ENCODE assay signal across 8 cellular contexts in genomic region chr20:45011108-45011526, GRCh38. TPM values are rescaled to one million over a fixed set of nuclear protein-coding genes. Genes with fewer than 3 reads are reported as not detected.
A peak's percentile ranks its signal among the peaks of the same experiment; 100 is the strongest.
DNase-seq lines count a peak whose midpoint lies in the region; ATAC-seq and TF ChIP-seq lines count a peak whose summit lies in the region.

No MANE protein-coding gene starts in this region.

- 22 to 27% methylated on average over 2 of the region's 2 CpGs for WGBS in upper lobe of left lung, 2 donors

- peaks cover 2% of the 10 kb centered on the region for H3K27me3 Mint-ChIP-seq in neural progenitor cell (ENCODE audit: insufficient read depth, low read depth)

- TF ChIP-seq EP300 in upper lobe of left lung (IDR thresholded peaks at IDR 0.05), result no peak

- DNase-seq in BE2C (peak; percentile 64), HAP-1 (ENCODE audit: low spot score in 2 of 2) (peak; percentile 70 to 73), NCI-H748 treated with DMSO at 0.1 percent for 48 hours (lab: John Stamatoyannopoulos, UW) (peak; percentile 2), activated T-cell treated with anti-CD3 and anti-CD28 coated beads for 4 hours (peak; percentile 52), fibroblast of lung (ENCODE audit: low read depth in 2 of 2) (peak; percentile 79 to 84), neural progenitor cell (ENCODE audit: low spot score) (peak; percentile 71), upper lobe of left lung (peak in 1 of 2 donors; percentile 45)

- H3K36me3 Mint-ChIP-seq in neural progenitor cell, result peaks cover 8% of the 10 kb centered on the region

- no peak overlapping the region for H3K4me3 Mint-ChIP-seq in neural progenitor cell

- in situ Hi-C loops in HAP-1 (cut with MboI; ENCODE audit: low sequenced_read_pairs), result loop anchor here (5.0 kb wide), 1 partner anchor 81 kb away; no protein-coding TSS in a partner anchor

- no peaks in the 10 kb centered on the region for H4K20me1 ChIP-seq in fibroblast of lung (ENCODE audit: control insufficient read depth, extremely low read depth, insufficient read depth, low read length)
- no peaks in the 10 kb centered on the region for H4K20me1 ChIP-seq in neural progenitor cell (ENCODE audit: low read depth)

- H3K27ac Mint-ChIP-seq in neural progenitor cell, result no peak overlapping the region

- H3K79me2 ChIP-seq in fibroblast of lung (ENCODE audit: control insufficient read depth, insufficient read depth, low read length) (no peaks in the 10 kb centered on the region), neural progenitor cell (ENCODE audit: low read depth) (peaks cover 4% of the 10 kb centered on the region)

- peaks cover 10% of the 10 kb centered on the region for H3K36me3 ChIP-seq in BE2C
- peaks cover 13% of the 10 kb centered on the region for H3K36me3 ChIP-seq in HAP-1 (replicated peaks)
- peaks cover 3% of the 10 kb centered on the region for H3K36me3 ChIP-seq in fibroblast of lung (ENCODE audit: control insufficient read depth, insufficient read depth, low read length)
- H3K36me3 ChIP-seq in neural progenitor cell, result peaks cover 3% of the 10 kb centered on the region
- peaks cover 7 to 61% (median 17%) of the 10 kb centered on the region in 4 donors for H3K36me3 ChIP-seq in upper lobe of left lung

- no peak overlapping the region for H3K4me3 ChIP-seq in BE2C (ENCODE audit: low read depth, low read length)
- H3K4me3 ChIP-seq in HAP-1, result no peak overlapping the region
- H3K4me3 ChIP-seq in fibroblast of lung (replicated peaks in 1 of 4; ENCODE audit: control extremely low read depth in 1 of 4, insufficient read depth in 1 of 4, low read depth in 3 of 4, low read length in 4 of 4), result no peak overlapping the region
- H3K4me3 ChIP-seq in neural progenitor cell, result no peak overlapping the region
- no peak overlapping the region for H3K4me3 ChIP-seq in upper lobe of left lung

- H3K4me2 ChIP-seq in fibroblast of lung (ENCODE audit: extremely low read depth, insufficient read depth, low read length) (no peak overlapping the region), neural progenitor cell (no peak overlapping the region)

- no peaks in the 10 kb centered on the region for H3K4me1 Mint-ChIP-seq in neural progenitor cell

- H3K9me3 Mint-ChIP-seq in neural progenitor cell, result no peaks in the 10 kb centered on the region

- no peak overlapping the region for H3K9ac ChIP-seq in fibroblast of lung (ENCODE audit: insufficient read depth, low read length)
- H3K9ac ChIP-seq in neural progenitor cell, result no peak overlapping the region

- H3K27me3 ChIP-seq in BE2C (no peaks in the 10 kb centered on the region), HAP-1 (ENCODE audit: low read depth) (no peaks in the 10 kb centered on the region), fibroblast of lung (ENCODE audit: control insufficient read depth, insufficient read depth, low read length) (no peaks in the 10 kb centered on the region), neural progenitor cell (no peaks in the 10 kb centered on the region), upper lobe of left lung (no peaks in the 10 kb centered on the region)

- H3K4me1 ChIP-seq in BE2C, result peaks cover 6% of the 10 kb centered on the region
- H3K4me1 ChIP-seq in HAP-1, result peaks cover 8% of the 10 kb centered on the region; the same call in 1 of the 2 replicates
- H3K4me1 ChIP-seq in fibroblast of lung (ENCODE audit: control insufficient read depth, extremely low read depth, insufficient read depth, low read length), result peaks cover 14% of the 10 kb centered on the region
- no peaks in the 10 kb centered on the region for H3K4me1 ChIP-seq in neural progenitor cell
- peaks cover 3 to 8% (median 5%) of the 10 kb centered on the region in 4 donors for H3K4me1 ChIP-seq in upper lobe of left lung

- TF ChIP-seq POLR2A in upper lobe of left lung (IDR thresholded peaks at IDR 0.05), result no peak

- peak; percentile 74 to 81 for ATAC-seq in upper lobe of left lung (ENCODE audit: low FRiP score in 2 of 2)
- no peak for ATAC-seq in GM18858 (IDR thresholded peaks at IDR 0.05; ENCODE audit: unreplicated experiment)

- TF ChIP-seq CTCF in BE2C (IDR thresholded peaks at IDR 0.05; ENCODE audit: low read depth, low read length) (peak; percentile 89), fibroblast of lung (conservative IDR thresholded peaks at IDR 0.05 in 1 of 2, IDR thresholded peaks at IDR 0.05 in 1 of 2; ENCODE audit: low read depth in 1 of 2, low read length in 2 of 2) (peak; percentile 81 to 82), neural progenitor cell (IDR thresholded peaks at IDR 0.05) (peak; percentile 88), upper lobe of left lung (IDR thresholded peaks at IDR 0.05) (peak in 5 of 6 experiments; percentile 57 to 71 (median 62))

- H3K27ac ChIP-seq in fibroblast of lung (ENCODE audit: insufficient read depth, low read length) (no peak overlapping the region), neural progenitor cell (no peak overlapping the region), upper lobe of left lung (no peak overlapping the region)

- H3K9me3 ChIP-seq in BE2C (no peaks in the 10 kb centered on the region), HAP-1 (no peaks in the 10 kb centered on the region), fibroblast of lung (ENCODE audit: control insufficient read depth, insufficient read depth, low read depth, low read length) (no peaks in the 10 kb centered on the region), neural progenitor cell (ENCODE audit: low read depth) (no peaks in the 10 kb centered on the region), upper lobe of left lung (no peaks in the 10 kb centered on the region)

- H2AFZ ChIP-seq in fibroblast of lung (ENCODE audit: low read length) (no peak overlapping the region), neural progenitor cell (replicated peaks) (no peak overlapping the region)

- H3F3A ChIP-seq in neural progenitor cell (ENCODE audit: low read depth), result no peaks in the 10 kb centered on the region

RNA-seq across cellular contexts. Expression of gene STK4, which starts 44.8 kb away (rescaled TPM):
- polyA plus RNA-seq in BE2C (2012; ENCODE audit: insufficient read depth, insufficient read length, low read depth), result 12.8 TPM
- 22.9 and 31.7 TPM in 2 replicates for total RNA-seq in fibroblast of lung
- 19.0 and 23.4 TPM in 2 replicates for polyA plus RNA-seq in fibroblast of lung
- polyA plus RNA-seq in fibroblast of lung (2012), result 10.9 and 11.0 TPM in 2 replicates
- 12.8 and 21.5 TPM in 2 replicates for polyA minus RNA-seq in fibroblast of lung (ENCODE audit: low replicate concordance)
- 32.7 and 46.1 TPM in 2 replicates for total RNA-seq in neural progenitor cell (ENCODE audit: low replicate concordance)
- total RNA-seq in upper lobe of left lung, result 10 to 100 TPM; 31.0 to 76.1 (median 44.1) TPM

RNA-seq across cellular contexts. Expression of gene TOMM34, which starts 50.9 kb away (rescaled TPM):
- polyA plus RNA-seq in BE2C (2012; ENCODE audit: insufficient read depth, insufficient read length, low read depth), result 48.2 TPM
- total RNA-seq in fibroblast of lung, result 10.5 and 15.5 TPM in 2 replicates
- 25.6 and 58.7 TPM in 2 replicates for polyA plus RNA-seq in fibroblast of lung
- 25.4 and 57.2 TPM in 2 replicates for polyA plus RNA-seq in fibroblast of lung (2012)
- polyA minus RNA-seq in fibroblast of lung (ENCODE audit: low replicate concordance), result 17.8 and 32.5 TPM in 2 replicates
- total RNA-seq in neural progenitor cell (ENCODE audit: low replicate concordance), result 27.3 and 51.8 TPM in 2 replicates
- total RNA-seq in upper lobe of left lung, result 10 to 100 TPM in 5 of 6 donors, 1 to 10 TPM in 1; 6.2 to 26.1 (median 13.5) TPM
